In the genomic region with DNA sequence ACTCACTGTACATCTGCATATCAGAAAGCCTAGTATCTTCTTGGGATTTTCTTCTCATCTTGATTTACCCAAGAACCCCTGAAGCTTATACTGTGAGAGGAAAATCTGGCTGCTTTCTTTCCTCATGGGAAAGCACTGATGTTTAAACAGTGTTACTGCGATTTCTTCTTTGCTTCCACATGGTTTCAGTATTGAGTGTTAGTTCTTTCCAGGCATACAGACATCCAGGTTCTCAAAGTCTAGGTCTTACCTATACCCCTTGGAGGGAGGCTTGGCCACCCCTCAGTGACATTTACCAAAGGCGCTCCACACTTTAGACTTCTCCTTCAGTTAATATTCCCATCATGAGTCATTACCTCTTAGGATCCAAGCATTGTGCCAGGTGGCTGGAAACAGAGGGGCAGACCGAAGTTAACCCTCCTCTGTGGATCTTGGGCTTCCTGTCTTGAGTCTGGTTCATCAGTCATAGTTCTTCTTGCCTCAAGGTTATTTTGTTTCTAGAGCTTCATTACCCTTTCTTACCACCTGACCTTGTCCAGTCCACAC, we compare ENCODE assay signal across 11 cellular contexts.
DNase-seq lines count a peak whose midpoint lies in the region; ATAC-seq and TF ChIP-seq lines count a peak whose summit lies in the region.
"Had no signal": no experiment of that assay in that cellular context is flagged by ENCODE, and none has a peak within 500 bp of the region (broad histone marks: within the 10 kb centered on the region; RNA-seq: fewer than 3 reads in every experiment).

No MANE protein-coding gene starts in this region.

- H3K27ac ChIP-seq in VCaP: no peak overlapping the region
- H3K27ac ChIP-seq: SJSA1 had no signal

- no peak overlapping the region for H3K4me3 ChIP-seq in H7 (ENCODE audit: insufficient read depth, low read depth, low read length)
- H3K4me3 ChIP-seq: SJSA1 had no signal

- H3K36me3 ChIP-seq in H7 (replicated peaks; ENCODE audit: control insufficient read depth, insufficient read depth, low read length): no peaks in the 10 kb centered on the region
- H3K36me3 ChIP-seq: SJSA1 had no signal

- no peaks in the 10 kb centered on the region for H3K27me3 ChIP-seq in H7 (ENCODE audit: control insufficient read depth, insufficient read depth, low read length)
- H3K27me3 ChIP-seq: SJSA1 had no signal

- peak; percentile 65 for ATAC-seq in left lobe of liver
- ATAC-seq in GM21447 (IDR thresholded peaks at IDR 0.05; ENCODE audit: unreplicated experiment): no peak
- no peak for ATAC-seq in HG02938 (IDR thresholded peaks at IDR 0.05; ENCODE audit: unreplicated experiment)
- ATAC-seq: sciatic nerve; stimulated activated naive CD8-positive, alpha-beta T cell treated with anti-CD3 and anti-CD28 coated beads, Interleukin-15, Interleukin-2, amounts not matched to agents 100 U/mL and 50 U/mL, for 24 hours had no signal

- peak; percentile 70 for DNase-seq in DMS53 (lab: John Stamatoyannopoulos, UW)
- DNase-seq in H7: peak; percentile 21
- no peak for DNase-seq in left lobe of liver (ENCODE audit: low spot score)
- DNase-seq in T1000 (lab: John Stamatoyannopoulos, UW): no peak
- no peak for DNase-seq in activated gamma-delta T cell (lab: John Stamatoyannopoulos, UW)
- DNase-seq: stimulated activated naive CD8-positive, alpha-beta T cell treated with anti-CD3 and anti-CD28 coated beads, Interleukin-15, Interleukin-2, amounts not matched to agents 100 U/mL and 50 U/mL, for 24 hours had no signal

- TF ChIP-seq CTCF in VCaP (conservative IDR thresholded peaks at IDR 0.05): peak; percentile 61

Comparison
In these comparisons a context has a peak if more than half of its experiments do, and no peak if none do; other contexts are left out.
1. DNase-seq: peak in DMS53 (single experiment) and H7 (single experiment); none in left lobe of liver (single experiment), T1000 (single experiment) and activated gamma-delta T cell (single experiment).